Comparison of ENCODE assay signal across 21 cellular contexts in the genomic region with DNA sequence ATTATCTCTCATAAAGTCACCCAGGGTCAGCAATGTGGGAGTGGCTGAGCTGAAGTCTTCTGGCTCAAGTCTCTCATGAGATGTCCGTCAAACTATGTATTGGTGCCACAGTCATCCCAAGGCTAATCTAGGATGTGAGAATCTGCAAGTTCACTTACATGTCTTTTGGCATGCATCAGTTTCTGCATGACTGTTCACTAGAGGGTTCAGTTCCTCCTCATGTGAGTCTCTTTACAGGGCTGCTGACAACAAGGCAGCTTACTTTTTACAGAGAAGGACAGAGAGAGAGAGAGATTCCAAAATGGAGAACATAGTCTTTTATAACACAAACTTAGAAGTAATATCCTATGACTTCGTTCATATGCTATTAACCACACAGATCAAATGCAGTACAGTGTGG.
"Had no signal": no experiment of that assay in that cellular context is flagged by ENCODE, and none has a peak within 500 bp of the region (broad histone marks: within the 10 kb centered on the region; RNA-seq: fewer than 3 reads in every experiment).

No MANE protein-coding gene starts in this region.

- H3K4me1 ChIP-seq: esophagus muscularis mucosa, foreskin keratinocyte, gastroesophageal sphincter, heart left ventricle, left lung, lower lobe of right lung had no signal

- H3K27me3 Mint-ChIP-seq: naive B cell had no signal

- H3K36me3 ChIP-seq: esophagus muscularis mucosa, gastroesophageal sphincter, heart left ventricle, left lung, lower lobe of right lung had no signal

- FAIRE-seq: endothelial cell of umbilical vein, keratinocyte had no signal

- H3K36me3 Mint-ChIP-seq: mesothelial cell of epicardium; naive B cell; naive thymus-derived CD8-positive, alpha-beta T cell had no signal

- H3K9me3 ChIP-seq: esophagus muscularis mucosa, gastroesophageal sphincter, left lung, lower lobe of right lung had no signal

- H3K4me3 ChIP-seq: coronary artery, dorsolateral prefrontal cortex, esophagus muscularis mucosa, gastroesophageal sphincter, heart left ventricle, left lung, lower lobe of right lung, mucosa of descending colon had no signal

- H3K27ac ChIP-seq: coronary artery, dorsolateral prefrontal cortex, esophagus muscularis mucosa, foreskin keratinocyte, gastroesophageal sphincter, heart left ventricle, left lung, lower lobe of right lung had no signal

- ATAC-seq: foreskin keratinocyte; gastroesophageal sphincter; heart left ventricle; left cardiac atrium; left lung; left ventricle myocardium superior; lower lobe of right lung; mucosa of descending colon; naive thymus-derived CD8-positive, alpha-beta T cell had no signal

- H3K27ac Mint-ChIP-seq: mesothelial cell of epicardium; naive B cell; naive thymus-derived CD8-positive, alpha-beta T cell had no signal

- H3K9me3 Mint-ChIP-seq: mesothelial cell of epicardium had no signal

- H3K4me1 Mint-ChIP-seq: naive B cell; naive thymus-derived CD8-positive, alpha-beta T cell had no signal

- DNase-seq: dermis blood vessel endothelial cell; dorsolateral prefrontal cortex; effector CD4-positive, alpha-beta T cell; effector memory CD4-positive, alpha-beta T cell; foreskin keratinocyte; heart left ventricle; hippocampal formation; left cardiac atrium; left lung; left ventricle myocardium superior; lower lobe of right lung; mesenchymal stem cell; mucosa of descending colon; naive B cell; naive thymus-derived CD8-positive, alpha-beta T cell had no signal

- H3K27me3 ChIP-seq: dorsolateral prefrontal cortex, esophagus muscularis mucosa, foreskin keratinocyte, gastroesophageal sphincter, heart left ventricle, left lung had no signal

- H3K4me3 Mint-ChIP-seq: mesothelial cell of epicardium; naive B cell; naive thymus-derived CD8-positive, alpha-beta T cell had no signal
